ENCODE assay signal across 1 cellular context in the genomic region with DNA sequence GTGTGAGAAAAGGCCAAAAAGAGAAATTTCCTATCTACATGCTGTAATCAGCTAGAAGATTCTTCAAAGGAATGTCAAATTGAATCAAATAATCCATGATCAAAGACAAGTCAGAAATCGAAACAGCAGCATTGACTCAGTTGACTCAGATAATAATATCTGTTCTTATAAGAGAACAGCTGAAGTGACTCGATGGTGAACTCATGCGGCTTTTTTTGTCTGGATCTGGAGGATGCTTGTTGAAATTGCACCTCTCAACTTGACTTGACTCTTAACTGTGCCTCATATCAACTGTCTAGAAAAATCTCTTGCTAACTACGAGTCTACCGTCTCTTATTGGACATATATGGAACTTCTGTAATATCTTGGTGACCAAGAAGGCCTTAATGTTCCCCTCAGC.
TF ChIP-seq lines count a peak whose summit lies in the region.

No MANE protein-coding gene starts in this region.

TF ChIP-seq in H1, 55 proteins besides CTCF, POLR2A, EP300 and RAD21 (continued from another document):
- TF ChIP-seq, protein P1, sequence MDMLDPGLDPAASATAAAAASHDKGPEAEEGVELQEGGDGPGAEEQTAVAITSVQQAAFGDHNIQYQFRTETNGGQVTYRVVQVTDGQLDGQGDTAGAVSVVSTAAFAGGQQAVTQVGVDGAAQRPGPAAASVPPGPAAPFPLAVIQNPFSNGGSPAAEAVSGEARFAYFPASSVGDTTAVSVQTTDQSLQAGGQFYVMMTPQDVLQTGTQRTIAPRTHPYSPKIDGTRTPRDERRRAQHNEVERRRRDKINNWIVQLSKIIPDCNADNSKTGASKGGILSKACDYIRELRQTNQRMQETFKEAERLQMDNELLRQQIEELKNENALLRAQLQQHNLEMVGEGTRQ (IDR thresholded peaks at IDR 0.05; ENCODE audit: low read length) = no peak
- TF ChIP-seq, protein P2, sequence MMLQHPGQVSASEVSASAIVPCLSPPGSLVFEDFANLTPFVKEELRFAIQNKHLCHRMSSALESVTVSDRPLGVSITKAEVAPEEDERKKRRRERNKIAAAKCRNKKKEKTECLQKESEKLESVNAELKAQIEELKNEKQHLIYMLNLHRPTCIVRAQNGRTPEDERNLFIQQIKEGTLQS (IDR thresholded peaks at IDR 0.05; ENCODE audit: insufficient read depth, low read depth, low read length) = no peak
- TF ChIP-seq RNF2 (IDR thresholded peaks at IDR 0.05; ENCODE audit: borderline replicate concordance, low read depth, low read length, missing control alignments, poor library complexity, severe bottlenecking) = no peak
